21 cellular contexts compared by ENCODE assay signal in genomic region chr5:154393850-154394249, GRCh38.
"Had no signal": no experiment of that assay in that cellular context is flagged by ENCODE, and none has a peak within 500 bp of the region (broad histone marks: within the 10 kb centered on the region; RNA-seq: fewer than 3 reads in every experiment).

No MANE protein-coding gene starts in this region.

- H3K79me2 ChIP-seq: parathyroid adenoma had no signal

- H3K27me3 Mint-ChIP-seq: dendritic cell treated with granulocyte-macrophage colony-stimulating factor and Interleukin-4, amounts not matched to agents 40 ng/mL and 50 ng/mL, for 4 days; naive thymus-derived CD8-positive, alpha-beta T cell; stimulated activated memory B cell treated with anti-CD40 and anti-IgM and Interleukin-4, amounts not matched to agents 10 μg/mL and 1 μg/mL and 100 μg/mL, for 72 hours; stimulated activated naive CD8-positive, alpha-beta T cell treated with anti-CD3 and anti-CD28 coated beads, Interleukin-15, amount 100 ng/mL, for 72 hours had no signal

- H3K9ac ChIP-seq: parathyroid adenoma had no signal

- FAIRE-seq: colon, frontal cortex, islet of Langerhans had no signal

- H3K4me1 Mint-ChIP-seq: stimulated activated naive CD8-positive, alpha-beta T cell treated with anti-CD3 and anti-CD28 coated beads, Interleukin-15, amount 100 ng/mL, for 72 hours had no signal

- H3K4me1 ChIP-seq: parathyroid adenoma, prostate gland, right lobe of liver, tibial nerve, upper lobe of right lung, vagina had no signal

- DNase-seq: heart left ventricle; hippocampal formation; kidney glomerular epithelial cell; mammary epithelial cell; naive thymus-derived CD8-positive, alpha-beta T cell; stimulated activated CD4-positive, alpha-beta T cell treated with anti-CD3 and anti-CD28 coated beads, Interleukin-4, amount 100 ng/mL, for 1 hour; stimulated activated CD8-positive, alpha-beta memory T cell treated with anti-CD3 and anti-CD28 coated beads, Interleukin-4, amount 100 ng/mL, for 48 hours; stimulated activated naive CD8-positive, alpha-beta T cell treated with anti-CD3 and anti-CD28 coated beads, Interleukin-15, amount 100 ng/mL, for 72 hours; testis; upper lobe of right lung had no signal

- H3K4me3 Mint-ChIP-seq: dendritic cell treated with granulocyte-macrophage colony-stimulating factor and Interleukin-4, amounts not matched to agents 40 ng/mL and 50 ng/mL, for 4 days; stimulated activated memory B cell treated with anti-CD40 and anti-IgM and Interleukin-4, amounts not matched to agents 10 μg/mL and 1 μg/mL and 100 μg/mL, for 72 hours; stimulated activated naive CD8-positive, alpha-beta T cell treated with anti-CD3 and anti-CD28 coated beads, Interleukin-15, amount 100 ng/mL, for 72 hours had no signal

- H3K4me3 ChIP-seq: heart left ventricle, mucosa of descending colon, prostate gland, right lobe of liver, testis, tibial nerve, upper lobe of right lung, vagina had no signal

- H3K9me3 ChIP-seq: heart left ventricle, mucosa of descending colon, prostate gland, right lobe of liver, testis, tibial nerve, upper lobe of right lung, vagina had no signal

- H3K27ac ChIP-seq: heart left ventricle, parathyroid adenoma, prostate gland, right lobe of liver, testis, tibial nerve, upper lobe of right lung, vagina had no signal

- ATAC-seq: heart left ventricle; naive thymus-derived CD8-positive, alpha-beta T cell; stimulated activated memory B cell treated with anti-CD40 and anti-IgM and Interleukin-4, amounts not matched to agents 10 μg/mL and 1 μg/mL and 100 μg/mL, for 72 hours; stimulated activated naive CD8-positive, alpha-beta T cell treated with anti-CD3 and anti-CD28 coated beads, Interleukin-15, amount 100 ng/mL, for 72 hours; upper lobe of right lung had no signal

- H3K27ac Mint-ChIP-seq: dendritic cell treated with granulocyte-macrophage colony-stimulating factor and Interleukin-4, amounts not matched to agents 40 ng/mL and 50 ng/mL, for 4 days; stimulated activated memory B cell treated with anti-CD40 and anti-IgM and Interleukin-4, amounts not matched to agents 10 μg/mL and 1 μg/mL and 100 μg/mL, for 72 hours had no signal

- H3K36me3 ChIP-seq: prostate gland, right lobe of liver, vagina had no signal

- H3K27me3 ChIP-seq: heart left ventricle, right lobe of liver, testis, tibial nerve, upper lobe of right lung, vagina had no signal

- H3K9me3 Mint-ChIP-seq: dendritic cell treated with granulocyte-macrophage colony-stimulating factor and Interleukin-4, amounts not matched to agents 40 ng/mL and 50 ng/mL, for 4 days; naive thymus-derived CD8-positive, alpha-beta T cell; stimulated activated memory B cell treated with anti-CD40 and anti-IgM and Interleukin-4, amounts not matched to agents 10 μg/mL and 1 μg/mL and 100 μg/mL, for 72 hours; stimulated activated naive CD8-positive, alpha-beta T cell treated with anti-CD3 and anti-CD28 coated beads, Interleukin-15, amount 100 ng/mL, for 72 hours had no signal

- H2AFZ ChIP-seq: parathyroid adenoma had no signal
